16 cellular contexts compared by ENCODE assay signal in the genomic region with DNA sequence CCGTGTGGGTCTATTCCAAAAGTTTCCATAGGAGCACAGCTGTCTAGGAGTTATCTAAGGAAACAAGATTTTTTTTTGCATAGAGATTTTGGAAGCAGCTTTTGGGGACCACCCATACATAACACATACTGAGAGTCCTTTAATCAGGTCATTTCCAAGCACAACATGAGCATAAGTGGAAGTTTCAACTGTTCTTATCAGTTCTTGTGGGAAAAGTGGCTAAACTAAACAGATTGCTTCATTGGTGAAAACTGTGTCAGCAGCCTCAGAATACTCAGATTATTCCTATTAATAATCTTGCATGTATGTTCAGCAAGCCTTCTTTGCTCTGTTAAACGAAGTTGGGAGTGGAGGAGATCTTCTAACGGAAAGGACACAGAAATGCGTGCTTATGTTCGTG.
DNase-seq lines count a peak whose midpoint lies in the region; ATAC-seq, FAIRE-seq and TF ChIP-seq lines count a peak whose summit lies in the region.
"Had no signal": no experiment of that assay in that cellular context is flagged by ENCODE, and none has a peak within 500 bp of the region (broad histone marks: within the 10 kb centered on the region; RNA-seq: fewer than 3 reads in every experiment).

No MANE protein-coding gene starts in this region.

- no peak for FAIRE-seq in pancreas (lab: Jason Lieb, UNC)

- H3K4ac ChIP-seq in trophoblast cell (ENCODE audit: low read depth, low read length), result no peak overlapping the region

- H3K9ac ChIP-seq in trophoblast cell (ENCODE audit: low read length), result no peak overlapping the region

- no peak overlapping the region for H4K8ac ChIP-seq in trophoblast cell (ENCODE audit: low read depth, low read length)

- CTCF ChIA-PET in OCI-LY7 (lab: Charles Lee; ENCODE audit: unreplicated experiment), result no interaction called here

- H3K18ac ChIP-seq in trophoblast cell (ENCODE audit: low read length), result no peak overlapping the region

- H3K9me3 ChIP-seq in pancreas (no peaks in the 10 kb centered on the region), trophoblast cell (ENCODE audit: insufficient read depth, low read depth, low read length) (no peaks in the 10 kb centered on the region), OCI-LY7 (ENCODE audit: low read length) (no peaks in the 10 kb centered on the region)
- H3K9me3 ChIP-seq: MG63 had no signal

- H3K36me3 ChIP-seq in ACC112 (ENCODE audit: insufficient read depth, low read length) (no peaks in the 10 kb centered on the region), pancreas (no peaks in the 10 kb centered on the region), trophoblast cell (ENCODE audit: control insufficient read depth in 1 of 2, insufficient read depth in 2 of 2, low read length in 2 of 2) (no peaks in the 10 kb centered on the region), OCI-LY7 (ENCODE audit: insufficient read depth, low read length) (no peaks in the 10 kb centered on the region)
- H3K36me3 ChIP-seq: MG63 had no signal

- H4K91ac ChIP-seq in trophoblast cell (ENCODE audit: low read depth, low read length), result no peak overlapping the region

- H2BK120ac ChIP-seq in trophoblast cell (ENCODE audit: insufficient read depth, low read length, poor library complexity), result no peak overlapping the region

- H2BK5ac ChIP-seq in trophoblast cell (ENCODE audit: low read depth, low read length, poor library complexity), result no peak overlapping the region

- H3K27me3 ChIP-seq in ACC112 (ENCODE audit: insufficient read depth, low read length) (peaks cover 22% of the 10 kb centered on the region), pancreas (no peaks in the 10 kb centered on the region), trophoblast cell (ENCODE audit: insufficient read depth, low read length) (no peaks in the 10 kb centered on the region)
- H3K27me3 ChIP-seq: MG63 had no signal

- H3K4me1 ChIP-seq in ACC112 (ENCODE audit: control insufficient read depth, insufficient read depth, low read length, unreplicated experiment) (no peaks in the 10 kb centered on the region), pancreas (peaks cover 0 to 5% (median 0%) of the 10 kb centered on the region in 3 donors), trophoblast cell (ENCODE audit: control insufficient read depth in 1 of 2, insufficient read depth in 2 of 2, low read length in 2 of 2) (no peaks in the 10 kb centered on the region), OCI-LY7 (ENCODE audit: insufficient read depth, low read length, poor library complexity, severe bottlenecking) (no peaks in the 10 kb centered on the region)

- DNase-seq in OCI-M1 (lab: John Stamatoyannopoulos, UW), result peak; percentile 83
- peak; percentile 6 for DNase-seq in fibroblast of villous mesenchyme (ENCODE audit: low read depth)
- no peak for DNase-seq in pancreas
- no peak for DNase-seq in trophoblast cell
- no peak for DNase-seq in OCI-LY7 (ENCODE audit: low spot score)
- DNase-seq in GM13977 (ENCODE audit: low spot score), result no peak
- DNase-seq: DMS79 treated with DMSO at 0.1 percent for 48 hours, HCEC 1CT, Kasumi-1, MG63, NCI-H1092, NCI-H1436 treated with DMSO at 0.1 percent for 48 hours, NCI-H2029, NCI-H345 had no signal

- POLR2A ChIA-PET in OCI-LY7 (lab: Charles Lee), result no interaction called here

- no peak overlapping the region for H3K23ac ChIP-seq in trophoblast cell (ENCODE audit: low read length)

- H3K79me1 ChIP-seq in trophoblast cell (ENCODE audit: low read length), result no peaks in the 10 kb centered on the region

- H3K9me2 ChIP-seq in OCI-LY7 (ENCODE audit: insufficient read depth, low read length), result no peaks in the 10 kb centered on the region

- H4K12ac ChIP-seq in trophoblast cell (ENCODE audit: low read depth, low read length), result no peak overlapping the region

- H4K20me1 ChIP-seq in OCI-LY7 (ENCODE audit: insufficient read depth, low read length), result no peaks in the 10 kb centered on the region

- no peak overlapping the region for H3K14ac ChIP-seq in trophoblast cell (ENCODE audit: low read length)

- no peak overlapping the region for H3K4me2 ChIP-seq in trophoblast cell (ENCODE audit: low read length)
- H3K4me2 ChIP-seq in OCI-LY7 (ENCODE audit: low read length), result no peak overlapping the region

- TF ChIP-seq CTCF in fibroblast of villous mesenchyme (IDR thresholded peaks at IDR 0.05; ENCODE audit: insufficient read depth, low read depth, low read length) (no peak), pancreas (IDR thresholded peaks at IDR 0.05) (no peak), OCI-LY7 (conservative IDR thresholded peaks at IDR 0.05; ENCODE audit: low read length) (no peak), GM13977 (IDR thresholded peaks at IDR 0.05; ENCODE audit: extremely low read depth, insufficient read depth, missing control alignments) (no peak)

- H2AFZ ChIP-seq in ACC112 (ENCODE audit: low read length, unreplicated experiment), result peak overlapping the region; percentile 12
- no peak overlapping the region for H2AFZ ChIP-seq in trophoblast cell (ENCODE audit: insufficient read depth, low read length, poor library complexity)
- no peak overlapping the region for H2AFZ ChIP-seq in OCI-LY7 (ENCODE audit: low read length)

- no peak overlapping the region for H3K27ac ChIP-seq in ACC112 (ENCODE audit: low read depth, low read length)
- H3K27ac ChIP-seq in pancreas, result peak overlapping the region; percentile 41 to 65 (median 57)
- H3K27ac ChIP-seq in trophoblast cell (ENCODE audit: low read depth, low read length), result no peak overlapping the region
- H3K27ac ChIP-seq in OCI-LY7 (ENCODE audit: low read depth, low read length, poor library complexity, severe bottlenecking), result no peak overlapping the region

- no peak overlapping the region for H3K4me3 ChIP-seq in ACC112 (ENCODE audit: low read depth, low read length)
- H3K4me3 ChIP-seq in fibroblast of villous mesenchyme (ENCODE audit: low read depth, low read length), result peak overlapping the region; percentile 33
- H3K4me3 ChIP-seq in pancreas, result peak overlapping the region; percentile 7 to 35 (median 20)
- no peak overlapping the region for H3K4me3 ChIP-seq in trophoblast cell (ENCODE audit: low read depth, low read length)
- no peak overlapping the region for H3K4me3 ChIP-seq in OCI-LY7 (ENCODE audit: low read depth, low read length, poor library complexity, severe bottlenecking)
- H3K4me3 ChIP-seq: MG63 had no signal

- ATAC-seq in pancreas, result peak; percentile 62 to 85 (median 76)
- ATAC-seq: Panc1 had no signal

- H2BK12ac ChIP-seq in trophoblast cell (ENCODE audit: low read length), result no peak overlapping the region

- WGBS in pancreas, 2 donors, result 24 to 32% methylated on average over 5 of the region's 5 CpGs
- WGBS in trophoblast cell (ENCODE audit: extremely low coverage, insufficient coverage, insufficient read length), result no CpG with 5 or more reads among the region's 5 CpGs

- intact Hi-C loops in pancreas (cut with DNase I), result no loop called here
- intact Hi-C loops in OCI-LY7 (cut with micrococcal nuclease; ENCODE audit: unreplicated experiment), result no loop called here

- H3K79me2 ChIP-seq in ACC112 (ENCODE audit: control insufficient read depth, insufficient read depth, low read length, unreplicated experiment) (no peaks in the 10 kb centered on the region), trophoblast cell (ENCODE audit: control insufficient read depth, insufficient read depth, low read length, poor library complexity) (no peaks in the 10 kb centered on the region), OCI-LY7 (ENCODE audit: insufficient read depth, low read depth, low read length) (no peaks in the 10 kb centered on the region)

- in situ Hi-C loops in GM13977 (cut with MboI; ENCODE audit: low pct_unique_long_range_greater_than_20kb, low sequenced_read_pairs, unreplicated experiment), result no loop called here

- no TSS peak for BruUV-seq in OCI-LY7 (replicated peaks; lab: Mats Ljungman, UMichigan)

- H2AK5ac ChIP-seq in trophoblast cell (ENCODE audit: low read length), result no peak overlapping the region

Comparison
In these comparisons a context has a peak if more than half of its experiments do, and no peak if none do; other contexts are left out.
1. H3K27ac ChIP-seq: peak in pancreas (4 of 4); none in ACC112 (single experiment), trophoblast cell (single experiment) and OCI-LY7 (single experiment).
2. H3K4me3 ChIP-seq: peak in fibroblast of villous mesenchyme (single experiment) and pancreas (4 of 4); none in ACC112 (single experiment), trophoblast cell (single experiment) and OCI-LY7 (single experiment).
3. DNase-seq: peak in OCI-M1 (single experiment) and fibroblast of villous mesenchyme (single experiment); none in pancreas (0 of 6), trophoblast cell (0 of 2), OCI-LY7 (single experiment) and GM13977 (single experiment).